ENCODE assay signal across 20 cellular contexts in genomic region chr20:3328501-3328900, GRCh38.
"Had no signal": no experiment of that assay in that cellular context is flagged by ENCODE, and none has a peak within 500 bp of the region (broad histone marks: within the 10 kb centered on the region; RNA-seq: fewer than 3 reads in every experiment).

No MANE protein-coding gene starts in this region.

- H3K9me3 ChIP-seq: suprapubic skin, transverse colon, uterus had no signal

- H3K27me3 ChIP-seq: brain microvascular endothelial cell, suprapubic skin, transverse colon, uterus had no signal

- H3K4me3 Mint-ChIP-seq: activated B cell treated with CpG ODN at 0.5 μM for 24 hours; stimulated activated naive CD8-positive, alpha-beta T cell treated with anti-CD3 and anti-CD28 coated beads, Interleukin-15, amount 100 ng/mL, for 72 hours had no signal

- H3K27ac ChIP-seq: brain microvascular endothelial cell, coronary artery, suprapubic skin, transverse colon, uterus had no signal

- H3K4me1 ChIP-seq: transverse colon, uterus had no signal

- DNase-seq: activated B cell treated with CpG ODN at 0.5 μM for 24 hours; activated CD4-positive, alpha-beta T cell treated with anti-CD3 and anti-CD28 coated beads for 48 hours; activated effector memory CD4-positive, alpha-beta T cell treated with Interleukin-2 at 50 U/mL for 16 hours; activated T-cell treated with anti-CD3 and anti-CD28 coated beads, Interleukin-2, amount 50 U/mL, for 1 hour; aorta; brain microvascular endothelial cell; hypothalamus; right cardiac atrium; stimulated activated naive CD8-positive, alpha-beta T cell treated with anti-CD3 and anti-CD28 coated beads, Interleukin-15, amount 100 ng/mL, for 72 hours; SW 1271; T-helper 9 cell; transverse colon; uterus had no signal

- H3K4me1 Mint-ChIP-seq: activated B cell treated with CpG ODN at 0.5 μM for 24 hours had no signal

- H3K4me3 ChIP-seq: coronary artery, lung, skin epidermis, suprapubic skin, transverse colon, uterus had no signal

- H3K36me3 ChIP-seq: transverse colon, uterus had no signal

- ATAC-seq: right cardiac atrium; stimulated activated naive CD8-positive, alpha-beta T cell treated with anti-CD3 and anti-CD28 coated beads, Interleukin-15, amount 100 ng/mL, for 72 hours had no signal

- H3K27ac Mint-ChIP-seq: activated B cell treated with CpG ODN at 0.5 μM for 24 hours, progenitor cell of endocrine pancreas had no signal

- H3K27me3 Mint-ChIP-seq: activated B cell treated with CpG ODN at 0.5 μM for 24 hours; progenitor cell of endocrine pancreas; stimulated activated naive CD8-positive, alpha-beta T cell treated with anti-CD3 and anti-CD28 coated beads, Interleukin-15, amount 100 ng/mL, for 72 hours had no signal

- H3K9me3 Mint-ChIP-seq: activated B cell treated with CpG ODN at 0.5 μM for 24 hours; stimulated activated naive CD8-positive, alpha-beta T cell treated with anti-CD3 and anti-CD28 coated beads, Interleukin-15, amount 100 ng/mL, for 72 hours had no signal

- FAIRE-seq: frontal cortex, keratinocyte had no signal
